14 cellular contexts compared by ENCODE assay signal in genomic region chrX:118325453-118325852, GRCh38. TPM values are rescaled to one million over a fixed set of nuclear protein-coding genes. Genes with fewer than 3 reads are reported as not detected.
DNase-seq lines count a peak whose midpoint lies in the region; ATAC-seq and TF ChIP-seq lines count a peak whose summit lies in the region.
"Had no signal": no experiment of that assay in that cellular context is flagged by ENCODE, and none has a peak within 500 bp of the region (broad histone marks: within the 10 kb centered on the region; RNA-seq: fewer than 3 reads in every experiment).

No MANE protein-coding gene starts in this region.

- CTCF ChIA-PET in A673 (lab: Charles Lee): no interaction called here
- CTCF ChIA-PET in Panc1 (lab: Charles Lee): no interaction called here
- CTCF ChIA-PET in CD8-positive, alpha-beta memory T cell (lab: Charles Lee): no interaction called here

- in situ Hi-C loops in GM13977 (cut with MboI; ENCODE audit: low pct_unique_long_range_greater_than_20kb, low sequenced_read_pairs, unreplicated experiment): no loop called here
- in situ Hi-C loops in Panc1 (cut with HindIII; ENCODE audit: low pct_unique_long_range_greater_than_20kb, low sequenced_read_pairs): no loop called here

- TF ChIP-seq POLR2A in erythroblast (IDR thresholded peaks at IDR 0.05; ENCODE audit: low read length): no peak

- no peak overlapping the region for H3K27ac Mint-ChIP-seq in CD8-positive, alpha-beta memory T cell
- H3K27ac Mint-ChIP-seq: activated T-helper 17 cell treated with anti-CD3 and anti-CD28 coated beads, Interleukin-2, amount 50 U/mL, for 72 hours had no signal

- H3K36me3 Mint-ChIP-seq in CD8-positive, alpha-beta memory T cell: no peaks in the 10 kb centered on the region

- H3K4me3 ChIP-seq in A673 (ENCODE audit: low read depth, low read length, poor library complexity, severe bottlenecking) (no peak overlapping the region), Panc1 (ENCODE audit: low read depth in 2 of 2, low read length in 2 of 2) (no peak overlapping the region)
- H3K4me3 ChIP-seq in CD8-positive, alpha-beta memory T cell (ENCODE audit: low read length): no peak overlapping the region
- H3K4me3 ChIP-seq: skin epidermis had no signal

- H3K36me3 ChIP-seq in A673 (ENCODE audit: insufficient read depth, low read length, poor library complexity, severe bottlenecking) (no peaks in the 10 kb centered on the region), Panc1 (ENCODE audit: control insufficient read depth, insufficient read depth, low read length) (no peaks in the 10 kb centered on the region)
- H3K36me3 ChIP-seq in CD8-positive, alpha-beta memory T cell (ENCODE audit: insufficient read depth, low read length): no peaks in the 10 kb centered on the region

- TF ChIP-seq CTCF in A673 (conservative IDR thresholded peaks at IDR 0.05; ENCODE audit: low read depth, low read length) (peak; percentile 45), GM13977 (IDR thresholded peaks at IDR 0.05; ENCODE audit: extremely low read depth, insufficient read depth, missing control alignments) (peak; percentile 47), Panc1 (IDR thresholded peaks at IDR 0.05) (peak; percentile 62; the same call in 1 of the 2 replicates)

- H3K4me3 Mint-ChIP-seq in CD8-positive, alpha-beta memory T cell: no peak overlapping the region
- H3K4me3 Mint-ChIP-seq: activated T-helper 17 cell treated with anti-CD3 and anti-CD28 coated beads, Interleukin-2, amount 50 U/mL, for 72 hours had no signal

- no peaks in the 10 kb centered on the region for H3K27me3 ChIP-seq in A673 (replicated peaks; ENCODE audit: insufficient read depth, low read depth, low read length, poor library complexity)
- H3K27me3 ChIP-seq in Panc1 (ENCODE audit: control insufficient read depth, insufficient read depth, low read length): 0 out of 2 replicates have a peak, but pooled peaks cover 2% of the 10 kb centered on the region
- no peaks in the 10 kb centered on the region for H3K27me3 ChIP-seq in CD8-positive, alpha-beta memory T cell (ENCODE audit: insufficient read depth, low read length, poor library complexity, severe bottlenecking)

- no TSS peak for BruUV-seq in A673 (replicated peaks; lab: Mats Ljungman, UMichigan)
- no TSS peak for BruUV-seq in Panc1 (replicated peaks; lab: Mats Ljungman, UMichigan)

- intact Hi-C loops in A673 (cut with micrococcal nuclease; ENCODE audit: unreplicated experiment): no loop called here
- intact Hi-C loops in Panc1 (cut with micrococcal nuclease; ENCODE audit: unreplicated experiment): no loop called here

- H3K9me3 Mint-ChIP-seq in CD8-positive, alpha-beta memory T cell: no peaks in the 10 kb centered on the region
- H3K9me3 Mint-ChIP-seq: activated T-helper 17 cell treated with anti-CD3 and anti-CD28 coated beads, Interleukin-2, amount 50 U/mL, for 72 hours had no signal

- ATAC-seq in Panc1: peak; percentile 66; the same call in 1 of the 2 replicates
- ATAC-seq: activated T-helper 17 cell treated with anti-CD3 and anti-CD28 coated beads, Interleukin-2, amount 50 U/mL, for 72 hours had no signal

- H3K4me1 ChIP-seq in A673 (ENCODE audit: insufficient read depth, low read length, poor library complexity, severe bottlenecking): no peaks in the 10 kb centered on the region
- H3K4me1 ChIP-seq in Panc1 (ENCODE audit: control insufficient read depth, insufficient read depth, low read length): no peaks in the 10 kb centered on the region
- H3K4me1 ChIP-seq in CD8-positive, alpha-beta memory T cell (ENCODE audit: insufficient read depth, low read length): no peaks in the 10 kb centered on the region

- H3K9me3 ChIP-seq in A673 (ENCODE audit: low read depth, low read length, poor library complexity, severe bottlenecking): no peaks in the 10 kb centered on the region
- no peaks in the 10 kb centered on the region for H3K9me3 ChIP-seq in Panc1 (ENCODE audit: control insufficient read depth, insufficient read depth, low read depth, low read length)
- no peaks in the 10 kb centered on the region for H3K9me3 ChIP-seq in CD8-positive, alpha-beta memory T cell (ENCODE audit: low read length)

- H3K4me1 Mint-ChIP-seq in CD8-positive, alpha-beta memory T cell: no peaks in the 10 kb centered on the region
- H3K4me1 Mint-ChIP-seq: activated T-helper 17 cell treated with anti-CD3 and anti-CD28 coated beads, Interleukin-2, amount 50 U/mL, for 72 hours had no signal

- peaks cover 0 to 6% of the 10 kb centered on the region in 2 donors for H3K27me3 Mint-ChIP-seq in CD8-positive, alpha-beta memory T cell
- H3K27me3 Mint-ChIP-seq: activated T-helper 17 cell treated with anti-CD3 and anti-CD28 coated beads, Interleukin-2, amount 50 U/mL, for 72 hours had no signal

- POLR2A ChIA-PET in A673 (lab: Charles Lee; ENCODE audit: low non-redundant PET) (no interaction called here), Panc1 (lab: Charles Lee) (interaction anchor here (0.7 kb wide), 1 partner anchor 422 kb away, joined by 12 read pairs; no protein-coding TSS in a partner anchor)
- POLR2A ChIA-PET in CD8-positive, alpha-beta memory T cell (lab: Charles Lee): no interaction called here

- H3K27ac ChIP-seq in A673 (ENCODE audit: low read depth, low read length, poor library complexity, severe bottlenecking): no peak overlapping the region
- H3K27ac ChIP-seq in Panc1 (ENCODE audit: low read length): no peak overlapping the region
- H3K27ac ChIP-seq in CD8-positive, alpha-beta memory T cell (ENCODE audit: low read depth, low read length): no peak overlapping the region
- H3K27ac ChIP-seq: skin epidermis had no signal

- DNase-seq in A673 (ENCODE audit: low spot score) (no peak), GM13977 (ENCODE audit: low spot score) (no peak), Panc1 (ENCODE audit: low read depth, low spot score) (no peak), erythroblast (lab: John Stamatoyannopoulos, UW) (peak; percentile 9 to 14), Ammon's horn (ENCODE audit: low spot score) (no peak), iPS-NIHi11 (ENCODE audit: low spot score) (no peak)
- DNase-seq in CD8-positive, alpha-beta memory T cell: no peak
- no peak for DNase-seq in stimulated activated CD4-positive, alpha-beta T cell treated with anti-CD3 and anti-CD28 coated beads, Interleukin-2, amount 100 ng/mL, for 24 hours
- DNase-seq: activated CD4-positive, alpha-beta T cell treated with anti-CD3 and anti-CD28 coated beads for 1 hour; C1 segment of cervical spinal cord; NCI-H2081 treated with DMSO at 0.1 percent for 48 hours; SHP77 treated with DMSO at 0.1 percent for 48 hours had no signal

RNA-seq across cellular contexts. Expression of gene WDR44, which starts 20.5 kb away (rescaled TPM):
- total RNA-seq in A673 (2021): 10.6 and 12.4 TPM in 2 replicates
- 22.3 TPM for total RNA-seq in Panc1 (2021; ENCODE audit: unreplicated experiment)
- 12.2 TPM for polyA plus RNA-seq in Panc1 (2012; ENCODE audit: insufficient read length)
- total RNA-seq in CD8-positive, alpha-beta memory T cell: 10 to 100 TPM; 12.1 to 12.4 TPM
- polyA plus RNA-seq in CD8-positive, alpha-beta memory T cell: 9.3 TPM

Comparison
In these comparisons a context has a peak if more than half of its experiments do, and no peak if none do; other contexts are left out.
1. DNase-seq: peak in erythroblast (2 of 2); none in A673 (single experiment), GM13977 (single experiment), Panc1 (single experiment), Ammon's horn (single experiment), iPS-NIHi11 (single experiment), CD8-positive, alpha-beta memory T cell (0 of 5) and stimulated activated CD4-positive, alpha-beta T cell treated with anti-CD3 and anti-CD28 coated beads, Interleukin-2, amount 100 ng/mL, for 24 hours (0 of 2).
2. Peak in every context shown above with its lines, with median percentiles within 50 percentile points of each other: CTCF ChIP-seq.